Comparison of ENCODE assay signal across 1 cellular context in the genomic region with DNA sequence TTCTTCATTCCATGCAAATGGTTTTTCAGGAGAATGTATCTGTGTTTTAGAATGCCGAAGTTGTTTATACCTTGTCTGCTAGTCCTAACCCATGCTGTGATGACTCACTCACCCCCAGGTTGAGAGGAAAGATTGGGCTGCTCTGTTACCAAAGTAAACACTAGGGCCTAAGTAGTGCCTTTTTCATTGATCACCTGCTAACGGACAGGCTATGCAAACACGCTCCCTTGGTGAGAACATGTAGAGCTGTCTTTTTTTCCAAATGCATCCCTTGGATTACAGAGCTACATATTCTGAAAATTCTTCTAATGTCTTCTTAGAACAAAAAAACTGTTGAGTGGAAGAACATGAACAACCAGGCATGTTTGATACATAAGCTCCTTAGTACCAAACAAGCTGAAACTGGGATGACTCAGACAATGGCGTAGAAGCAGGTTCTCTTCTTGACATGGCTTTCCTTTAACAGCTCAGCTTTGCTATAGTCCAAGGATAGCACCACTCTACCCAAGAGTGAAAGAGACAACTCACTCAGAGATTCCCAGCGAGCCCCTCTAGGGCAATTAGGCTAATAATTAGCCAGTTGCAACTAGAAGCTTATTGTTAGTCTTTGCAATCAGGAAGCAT.
A peak's percentile ranks its signal among the peaks of the same experiment; 100 is the strongest.
TF ChIP-seq lines count a peak whose summit lies in the region.

No MANE protein-coding gene starts in this region.

TF ChIP-seq in HepG2, 621 proteins besides CTCF, POLR2A, EP300 and RAD21 (continued from another document and continues in another):
- TF ChIP-seq RBM22 (optimal IDR thresholded peaks at IDR 0.05; ENCODE audit: low read length) (no peak), SRY (CRISPR knock-in tag; IDR thresholded peaks at IDR 0.05) (no peak; the same call in 1 of the 2 replicates), HNF4G (IDR thresholded peaks at IDR 0.05; ENCODE audit: borderline replicate concordance, low read depth, low read length) (0 out of 2 replicates have a peak, but pooled peaks have one; percentile 17), HNF4G (CRISPR knock-in tag; IDR thresholded peaks at IDR 0.05; ENCODE audit: borderline replicate concordance, low read depth) (peak; percentile 75; the same call in 1 of the 2 replicates), KDM3A (CRISPR knock-in tag; IDR thresholded peaks at IDR 0.05; ENCODE audit: low read depth) (peak; percentile 70; the same call in 1 of the 2 replicates), KAT2B (IDR thresholded peaks at IDR 0.05; ENCODE audit: borderline replicate concordance, low read depth, low read length) (peak; percentile 40; the same call in 1 of the 2 replicates), SOX13 (IDR thresholded peaks at IDR 0.05) (peak; percentile 78), SOX13 (CRISPR knock-in tag; conservative IDR thresholded peaks at IDR 0.05 in 1 of 2, IDR thresholded peaks at IDR 0.05 in 1 of 2) (peak in 1 of 2 experiments; percentile 92; a peak in 2 of 4 replicates), NR2C2 (CRISPR knock-in tag; IDR thresholded peaks at IDR 0.05; ENCODE audit: borderline replicate concordance) (peak; percentile 56; the same call in 1 of the 2 replicates), REL (CRISPR knock-in tag; conservative IDR thresholded peaks at IDR 0.05) (no peak), JUNB (CRISPR knock-in tag; IDR thresholded peaks at IDR 0.05; ENCODE audit: borderline replicate concordance) (peak; percentile 93), DMAP1 (CRISPR knock-in tag; IDR thresholded peaks at IDR 0.05) (peak; percentile 71), SIX1 (CRISPR knock-in tag; IDR thresholded peaks at IDR 0.05; ENCODE audit: borderline replicate concordance) (peak; percentile 85; the same call in 1 of the 2 replicates), GATAD2A (CRISPR knock-in tag; IDR thresholded peaks at IDR 0.05) (peak; percentile 98), ZFX (CRISPR knock-in tag; IDR thresholded peaks at IDR 0.05; ENCODE audit: low read depth) (peak; percentile 86), GZF1 (CRISPR knock-in tag; IDR thresholded peaks at IDR 0.05) (no peak), ZNF772 (CRISPR knock-in tag; IDR thresholded peaks at IDR 0.05) (peak; percentile 64; the same call in 1 of the 2 replicates), KMT2B (CRISPR knock-in tag; IDR thresholded peaks at IDR 0.05) (peak; percentile 74), THYN1 (CRISPR knock-in tag; IDR thresholded peaks at IDR 0.05; ENCODE audit: borderline replicate concordance, low read depth) (peak; percentile 13; the same call in 1 of the 2 replicates), TMF1 (CRISPR knock-in tag; IDR thresholded peaks at IDR 0.05; ENCODE audit: low read depth) (no peak), FOSL1 (CRISPR knock-in tag; IDR thresholded peaks at IDR 0.05; ENCODE audit: borderline replicate concordance) (peak; percentile 96), U2AF2 (IDR thresholded peaks at IDR 0.05; ENCODE audit: low read depth, low read length) (no peak), NFIC (IDR thresholded peaks at IDR 0.05; ENCODE audit: low read length) (peak; percentile 93)
- TF ChIP-seq, protein P1, sequence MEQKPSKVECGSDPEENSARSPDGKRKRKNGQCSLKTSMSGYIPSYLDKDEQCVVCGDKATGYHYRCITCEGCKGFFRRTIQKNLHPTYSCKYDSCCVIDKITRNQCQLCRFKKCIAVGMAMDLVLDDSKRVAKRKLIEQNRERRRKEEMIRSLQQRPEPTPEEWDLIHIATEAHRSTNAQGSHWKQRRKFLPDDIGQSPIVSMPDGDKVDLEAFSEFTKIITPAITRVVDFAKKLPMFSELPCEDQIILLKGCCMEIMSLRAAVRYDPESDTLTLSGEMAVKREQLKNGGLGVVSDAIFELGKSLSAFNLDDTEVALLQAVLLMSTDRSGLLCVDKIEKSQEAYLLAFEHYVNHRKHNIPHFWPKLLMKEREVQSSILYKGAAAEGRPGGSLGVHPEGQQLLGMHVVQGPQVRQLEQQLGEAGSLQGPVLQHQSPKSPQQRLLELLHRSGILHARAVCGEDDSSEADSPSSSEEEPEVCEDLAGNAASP (CRISPR knock-in tag; IDR thresholded peaks at IDR 0.05; ENCODE audit: borderline replicate concordance) = peak; percentile 23; the same call in 1 of the 2 replicates
- TF ChIP-seq, protein P2, sequence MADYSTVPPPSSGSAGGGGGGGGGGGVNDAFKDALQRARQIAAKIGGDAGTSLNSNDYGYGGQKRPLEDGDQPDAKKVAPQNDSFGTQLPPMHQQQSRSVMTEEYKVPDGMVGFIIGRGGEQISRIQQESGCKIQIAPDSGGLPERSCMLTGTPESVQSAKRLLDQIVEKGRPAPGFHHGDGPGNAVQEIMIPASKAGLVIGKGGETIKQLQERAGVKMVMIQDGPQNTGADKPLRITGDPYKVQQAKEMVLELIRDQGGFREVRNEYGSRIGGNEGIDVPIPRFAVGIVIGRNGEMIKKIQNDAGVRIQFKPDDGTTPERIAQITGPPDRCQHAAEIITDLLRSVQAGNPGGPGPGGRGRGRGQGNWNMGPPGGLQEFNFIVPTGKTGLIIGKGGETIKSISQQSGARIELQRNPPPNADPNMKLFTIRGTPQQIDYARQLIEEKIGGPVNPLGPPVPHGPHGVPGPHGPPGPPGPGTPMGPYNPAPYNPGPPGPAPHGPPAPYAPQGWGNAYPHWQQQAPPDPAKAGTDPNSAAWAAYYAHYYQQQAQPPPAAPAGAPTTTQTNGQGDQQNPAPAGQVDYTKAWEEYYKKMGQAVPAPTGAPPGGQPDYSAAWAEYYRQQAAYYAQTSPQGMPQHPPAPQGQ (CRISPR knock-in tag; IDR thresholded peaks at IDR 0.05; ENCODE audit: borderline replicate concordance) = 0 out of 2 replicates have a peak, but pooled peaks have one; percentile 8
- TF ChIP-seq, protein P3, sequence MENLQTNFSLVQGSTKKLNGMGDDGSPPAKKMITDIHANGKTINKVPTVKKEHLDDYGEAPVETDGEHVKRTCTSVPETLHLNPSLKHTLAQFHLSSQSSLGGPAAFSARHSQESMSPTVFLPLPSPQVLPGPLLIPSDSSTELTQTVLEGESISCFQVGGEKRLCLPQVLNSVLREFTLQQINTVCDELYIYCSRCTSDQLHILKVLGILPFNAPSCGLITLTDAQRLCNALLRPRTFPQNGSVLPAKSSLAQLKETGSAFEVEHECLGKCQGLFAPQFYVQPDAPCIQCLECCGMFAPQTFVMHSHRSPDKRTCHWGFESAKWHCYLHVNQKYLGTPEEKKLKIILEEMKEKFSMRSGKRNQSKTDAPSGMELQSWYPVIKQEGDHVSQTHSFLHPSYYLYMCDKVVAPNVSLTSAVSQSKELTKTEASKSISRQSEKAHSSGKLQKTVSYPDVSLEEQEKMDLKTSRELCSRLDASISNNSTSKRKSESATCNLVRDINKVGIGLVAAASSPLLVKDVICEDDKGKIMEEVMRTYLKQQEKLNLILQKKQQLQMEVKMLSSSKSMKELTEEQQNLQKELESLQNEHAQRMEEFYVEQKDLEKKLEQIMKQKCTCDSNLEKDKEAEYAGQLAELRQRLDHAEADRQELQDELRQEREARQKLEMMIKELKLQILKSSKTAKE (CRISPR knock-in tag; IDR thresholded peaks at IDR 0.05; ENCODE audit: borderline replicate concordance) = peak; percentile 75; the same call in 1 of the 2 replicates
- TF ChIP-seq, protein P4, sequence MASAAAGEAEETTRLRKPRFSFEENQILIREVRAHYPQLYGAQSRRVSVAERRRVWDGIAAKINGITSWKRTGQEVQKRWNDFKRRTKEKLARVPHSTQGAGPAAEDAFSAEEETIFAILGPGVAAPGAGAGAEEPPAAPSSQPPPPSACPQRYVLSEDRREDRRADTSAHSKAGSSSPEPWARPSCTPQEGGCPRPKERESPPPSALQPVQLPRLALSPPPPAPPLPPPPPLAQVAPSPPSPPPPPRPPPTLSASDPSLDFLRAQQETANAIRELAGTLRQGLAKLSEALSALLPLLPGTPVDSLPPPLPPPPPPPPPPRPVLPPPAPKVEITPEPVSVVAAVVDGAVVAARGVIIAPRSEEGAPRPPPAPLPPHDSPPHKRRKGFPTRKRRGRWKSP (CRISPR knock-in tag; IDR thresholded peaks at IDR 0.05) = peak; percentile 23; the same call in 1 of the 2 replicates
- TF ChIP-seq, protein P5, sequence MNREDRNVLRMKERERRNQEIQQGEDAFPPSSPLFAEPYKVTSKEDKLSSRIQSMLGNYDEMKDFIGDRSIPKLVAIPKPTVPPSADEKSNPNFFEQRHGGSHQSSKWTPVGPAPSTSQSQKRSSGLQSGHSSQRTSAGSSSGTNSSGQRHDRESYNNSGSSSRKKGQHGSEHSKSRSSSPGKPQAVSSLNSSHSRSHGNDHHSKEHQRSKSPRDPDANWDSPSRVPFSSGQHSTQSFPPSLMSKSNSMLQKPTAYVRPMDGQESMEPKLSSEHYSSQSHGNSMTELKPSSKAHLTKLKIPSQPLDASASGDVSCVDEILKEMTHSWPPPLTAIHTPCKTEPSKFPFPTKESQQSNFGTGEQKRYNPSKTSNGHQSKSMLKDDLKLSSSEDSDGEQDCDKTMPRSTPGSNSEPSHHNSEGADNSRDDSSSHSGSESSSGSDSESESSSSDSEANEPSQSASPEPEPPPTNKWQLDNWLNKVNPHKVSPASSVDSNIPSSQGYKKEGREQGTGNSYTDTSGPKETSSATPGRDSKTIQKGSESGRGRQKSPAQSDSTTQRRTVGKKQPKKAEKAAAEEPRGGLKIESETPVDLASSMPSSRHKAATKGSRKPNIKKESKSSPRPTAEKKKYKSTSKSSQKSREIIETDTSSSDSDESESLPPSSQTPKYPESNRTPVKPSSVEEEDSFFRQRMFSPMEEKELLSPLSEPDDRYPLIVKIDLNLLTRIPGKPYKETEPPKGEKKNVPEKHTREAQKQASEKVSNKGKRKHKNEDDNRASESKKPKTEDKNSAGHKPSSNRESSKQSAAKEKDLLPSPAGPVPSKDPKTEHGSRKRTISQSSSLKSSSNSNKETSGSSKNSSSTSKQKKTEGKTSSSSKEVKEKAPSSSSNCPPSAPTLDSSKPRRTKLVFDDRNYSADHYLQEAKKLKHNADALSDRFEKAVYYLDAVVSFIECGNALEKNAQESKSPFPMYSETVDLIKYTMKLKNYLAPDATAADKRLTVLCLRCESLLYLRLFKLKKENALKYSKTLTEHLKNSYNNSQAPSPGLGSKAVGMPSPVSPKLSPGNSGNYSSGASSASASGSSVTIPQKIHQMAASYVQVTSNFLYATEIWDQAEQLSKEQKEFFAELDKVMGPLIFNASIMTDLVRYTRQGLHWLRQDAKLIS (CRISPR knock-in tag; IDR thresholded peaks at IDR 0.05) = no peak
- TF ChIP-seq, protein P6, sequence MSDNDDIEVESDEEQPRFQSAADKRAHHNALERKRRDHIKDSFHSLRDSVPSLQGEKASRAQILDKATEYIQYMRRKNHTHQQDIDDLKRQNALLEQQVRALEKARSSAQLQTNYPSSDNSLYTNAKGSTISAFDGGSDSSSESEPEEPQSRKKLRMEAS (IDR thresholded peaks at IDR 0.05) = peak; percentile 84
- TF ChIP-seq, protein P7, sequence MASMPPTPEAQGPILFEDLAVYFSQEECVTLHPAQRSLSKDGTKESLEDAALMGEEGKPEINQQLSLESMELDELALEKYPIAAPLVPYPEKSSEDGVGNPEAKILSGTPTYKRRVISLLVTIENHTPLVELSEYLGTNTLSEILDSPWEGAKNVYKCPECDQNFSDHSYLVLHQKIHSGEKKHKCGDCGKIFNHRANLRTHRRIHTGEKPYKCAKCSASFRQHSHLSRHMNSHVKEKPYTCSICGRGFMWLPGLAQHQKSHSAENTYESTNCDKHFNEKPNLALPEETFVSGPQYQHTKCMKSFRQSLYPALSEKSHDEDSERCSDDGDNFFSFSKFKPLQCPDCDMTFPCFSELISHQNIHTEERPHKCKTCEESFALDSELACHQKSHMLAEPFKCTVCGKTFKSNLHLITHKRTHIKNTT (CRISPR knock-in tag; IDR thresholded peaks at IDR 0.05) = no peak
- TF ChIP-seq, protein P8, sequence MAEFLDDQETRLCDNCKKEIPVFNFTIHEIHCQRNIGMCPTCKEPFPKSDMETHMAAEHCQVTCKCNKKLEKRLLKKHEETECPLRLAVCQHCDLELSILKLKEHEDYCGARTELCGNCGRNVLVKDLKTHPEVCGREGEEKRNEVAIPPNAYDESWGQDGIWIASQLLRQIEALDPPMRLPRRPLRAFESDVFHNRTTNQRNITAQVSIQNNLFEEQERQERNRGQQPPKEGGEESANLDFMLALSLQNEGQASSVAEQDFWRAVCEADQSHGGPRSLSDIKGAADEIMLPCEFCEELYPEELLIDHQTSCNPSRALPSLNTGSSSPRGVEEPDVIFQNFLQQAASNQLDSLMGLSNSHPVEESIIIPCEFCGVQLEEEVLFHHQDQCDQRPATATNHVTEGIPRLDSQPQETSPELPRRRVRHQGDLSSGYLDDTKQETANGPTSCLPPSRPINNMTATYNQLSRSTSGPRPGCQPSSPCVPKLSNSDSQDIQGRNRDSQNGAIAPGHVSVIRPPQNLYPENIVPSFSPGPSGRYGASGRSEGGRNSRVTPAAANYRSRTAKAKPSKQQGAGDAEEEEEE (CRISPR knock-in tag; IDR thresholded peaks at IDR 0.05; ENCODE audit: borderline replicate concordance) = no peak
- TF ChIP-seq, protein P9, sequence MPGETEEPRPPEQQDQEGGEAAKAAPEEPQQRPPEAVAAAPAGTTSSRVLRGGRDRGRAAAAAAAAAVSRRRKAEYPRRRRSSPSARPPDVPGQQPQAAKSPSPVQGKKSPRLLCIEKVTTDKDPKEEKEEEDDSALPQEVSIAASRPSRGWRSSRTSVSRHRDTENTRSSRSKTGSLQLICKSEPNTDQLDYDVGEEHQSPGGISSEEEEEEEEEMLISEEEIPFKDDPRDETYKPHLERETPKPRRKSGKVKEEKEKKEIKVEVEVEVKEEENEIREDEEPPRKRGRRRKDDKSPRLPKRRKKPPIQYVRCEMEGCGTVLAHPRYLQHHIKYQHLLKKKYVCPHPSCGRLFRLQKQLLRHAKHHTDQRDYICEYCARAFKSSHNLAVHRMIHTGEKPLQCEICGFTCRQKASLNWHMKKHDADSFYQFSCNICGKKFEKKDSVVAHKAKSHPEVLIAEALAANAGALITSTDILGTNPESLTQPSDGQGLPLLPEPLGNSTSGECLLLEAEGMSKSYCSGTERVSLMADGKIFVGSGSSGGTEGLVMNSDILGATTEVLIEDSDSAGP (CRISPR knock-in tag; IDR thresholded peaks at IDR 0.05; ENCODE audit: borderline replicate concordance) = no peak
- TF ChIP-seq, protein P10, sequence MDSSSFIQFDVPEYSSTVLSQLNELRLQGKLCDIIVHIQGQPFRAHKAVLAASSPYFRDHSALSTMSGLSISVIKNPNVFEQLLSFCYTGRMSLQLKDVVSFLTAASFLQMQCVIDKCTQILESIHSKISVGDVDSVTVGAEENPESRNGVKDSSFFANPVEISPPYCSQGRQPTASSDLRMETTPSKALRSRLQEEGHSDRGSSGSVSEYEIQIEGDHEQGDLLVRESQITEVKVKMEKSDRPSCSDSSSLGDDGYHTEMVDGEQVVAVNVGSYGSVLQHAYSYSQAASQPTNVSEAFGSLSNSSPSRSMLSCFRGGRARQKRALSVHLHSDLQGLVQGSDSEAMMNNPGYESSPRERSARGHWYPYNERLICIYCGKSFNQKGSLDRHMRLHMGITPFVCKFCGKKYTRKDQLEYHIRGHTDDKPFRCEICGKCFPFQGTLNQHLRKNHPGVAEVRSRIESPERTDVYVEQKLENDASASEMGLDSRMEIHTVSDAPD (CRISPR knock-in tag; IDR thresholded peaks at IDR 0.05) = peak; percentile 96
- TF ChIP-seq, protein P11, sequence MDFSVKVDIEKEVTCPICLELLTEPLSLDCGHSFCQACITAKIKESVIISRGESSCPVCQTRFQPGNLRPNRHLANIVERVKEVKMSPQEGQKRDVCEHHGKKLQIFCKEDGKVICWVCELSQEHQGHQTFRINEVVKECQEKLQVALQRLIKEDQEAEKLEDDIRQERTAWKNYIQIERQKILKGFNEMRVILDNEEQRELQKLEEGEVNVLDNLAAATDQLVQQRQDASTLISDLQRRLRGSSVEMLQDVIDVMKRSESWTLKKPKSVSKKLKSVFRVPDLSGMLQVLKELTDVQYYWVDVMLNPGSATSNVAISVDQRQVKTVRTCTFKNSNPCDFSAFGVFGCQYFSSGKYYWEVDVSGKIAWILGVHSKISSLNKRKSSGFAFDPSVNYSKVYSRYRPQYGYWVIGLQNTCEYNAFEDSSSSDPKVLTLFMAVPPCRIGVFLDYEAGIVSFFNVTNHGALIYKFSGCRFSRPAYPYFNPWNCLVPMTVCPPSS (IDR thresholded peaks at IDR 0.05) = no peak
